ENCODE assay signal across 8 cellular contexts in the genomic region with DNA sequence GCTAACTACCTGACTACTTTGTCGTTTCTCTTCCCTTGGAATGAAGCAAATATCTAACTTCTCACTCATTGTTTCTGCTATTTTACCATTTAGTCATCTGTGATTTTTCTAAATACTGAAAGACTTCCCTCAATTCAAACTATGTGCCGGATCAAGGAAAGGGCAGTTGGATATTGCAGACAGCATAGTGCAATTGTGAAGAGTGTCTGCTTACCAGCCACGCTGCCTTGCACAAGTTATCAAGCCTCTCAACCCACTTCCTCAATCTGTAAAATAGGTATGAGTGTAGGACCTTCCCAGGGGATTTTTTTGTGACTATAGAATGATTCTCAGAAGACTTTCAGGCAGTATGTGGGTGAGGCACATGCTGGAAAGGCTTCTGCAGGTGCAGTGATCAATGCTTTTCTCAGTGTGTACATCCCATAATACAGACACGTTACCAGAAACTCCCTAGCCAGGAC. TPM values are rescaled to one million over a fixed set of nuclear protein-coding genes. Genes with fewer than 3 reads are reported as not detected.
DNase-seq lines count a peak whose midpoint lies in the region; ATAC-seq and TF ChIP-seq lines count a peak whose summit lies in the region.

No MANE protein-coding gene starts in this region.

- peaks cover 40% of the 10 kb centered on the region for H3K36me3 ChIP-seq in MG63

- no peaks in the 10 kb centered on the region for H3K9me3 ChIP-seq in MG63

- DNase-seq in LHCN-M2 (ENCODE audit: low read depth) (peak; percentile 48), left colon (no peak), COLO668 (lab: John Stamatoyannopoulos, UW; ENCODE audit: unreplicated experiment) (no peak), C1 segment of cervical spinal cord (lab: John Stamatoyannopoulos, UW) (no peak), NCI-H1694 (lab: John Stamatoyannopoulos, UW) (no peak), MG63 (no peak)

- ATAC-seq in GM18505 (IDR thresholded peaks at IDR 0.05; ENCODE audit: unreplicated experiment) (peak; percentile 51), GM21717 (IDR thresholded peaks at IDR 0.05; ENCODE audit: unreplicated experiment) (peak; percentile 65), left colon (peak; percentile 25)

- intact Hi-C loops in left colon (cut with DNase I, micrococcal nuclease): no loop called here

- TF ChIP-seq POLR2A in GM18505 (IDR thresholded peaks at IDR 0.05; ENCODE audit: borderline replicate concordance, extremely low read depth, insufficient read depth, insufficient read length): no peak

- no peak overlapping the region for H3K4me3 ChIP-seq in MG63

- no peaks in the 10 kb centered on the region for H3K27me3 ChIP-seq in MG63

RNA-seq across cellular contexts. Expression of gene EGFR, which starts 54.3 kb away (rescaled TPM):
- total RNA-seq in LHCN-M2 (2014; rRNA removed) (78.7 and 94.1 TPM in 2 replicates), left colon (10 to 100 TPM; 66.8 to 85.6 TPM)
- 26.0 TPM for polyA plus RNA-seq in LHCN-M2 (2012)
- 20.3 and 21.0 TPM in 2 replicates for total RNA-seq in MG63 (2014; rRNA removed; shearing (Covaris generic); ENCODE audit: low replicate concordance)
